Comparison of ENCODE assay signal across 8 cellular contexts in genomic region chr5:57735275-57735674, GRCh38.
DNase-seq lines count a peak whose midpoint lies in the region; TF ChIP-seq lines count a peak whose summit lies in the region.
"Not testable (repeated sequence)": the region's sequence is repeated elsewhere in the genome, so short reads cannot be mapped to it uniquely, and the experiment has no call there.

No MANE protein-coding gene starts in this region.

- H2BK12ac ChIP-seq in neuronal stem cell (ENCODE audit: low read length): not testable (repeated sequence)

- TF ChIP-seq POLR2A in vagina (IDR thresholded peaks at IDR 0.05): not testable (repeated sequence)

- H2BK15ac ChIP-seq in neuronal stem cell (ENCODE audit: low read length): not testable (repeated sequence)

- H3K27me3 ChIP-seq in hepatocyte; neuronal stem cell (ENCODE audit: control insufficient read depth in 3 of 3, insufficient read depth in 3 of 3, low read depth in 1 of 3, low read length in 3 of 3); vagina: not testable (repeated sequence)

- not testable (repeated sequence) for H4K91ac ChIP-seq in neuronal stem cell (ENCODE audit: low read depth, low read length, poor library complexity)

- not testable (repeated sequence) for H3K4me3 ChIP-seq in astrocyte of the spinal cord (ENCODE audit: low read depth, low read length); epithelial cell of esophagus (ENCODE audit: low read length); hepatocyte; neuronal stem cell (ENCODE audit: low read length in 2 of 2); vagina

- not testable (repeated sequence) for H3K4ac ChIP-seq in neuronal stem cell (ENCODE audit: low read length)

- in situ Hi-C loops in astrocyte of the spinal cord (cut with HindIII; ENCODE audit: low sequenced_read_pairs): not testable (repeated sequence)

- not testable (repeated sequence) for H2AK5ac ChIP-seq in neuronal stem cell (ENCODE audit: low read depth, low read length)

- H3K4me1 ChIP-seq in hepatocyte (ENCODE audit: insufficient read depth) (peaks cover 27% of the 10 kb centered on the region), vagina (peaks cover 22% of the 10 kb centered on the region)
- not testable (repeated sequence) for H3K4me1 ChIP-seq in neuronal stem cell (ENCODE audit: control insufficient read depth in 2 of 2, insufficient read depth in 1 of 2, low read depth in 1 of 2, low read length in 2 of 2)

- not testable (repeated sequence) for H3K9me2 ChIP-seq in hepatocyte (replicated peaks; ENCODE audit: insufficient read depth)

- not testable (repeated sequence) for H2BK5ac ChIP-seq in neuronal stem cell (ENCODE audit: low read length)

- intact Hi-C loops in vagina (cut with DNase I): not testable (repeated sequence)

- H3K79me2 ChIP-seq in hepatocyte: not testable (repeated sequence)

- not testable (repeated sequence) for H3K23ac ChIP-seq in neuronal stem cell (ENCODE audit: low read depth, low read length, poor library complexity)

- H3K4me2 ChIP-seq in hepatocyte; neuronal stem cell (ENCODE audit: insufficient read depth, low read length, poor library complexity, severe bottlenecking): not testable (repeated sequence)

- H2AFZ ChIP-seq in hepatocyte (peak overlapping the region; percentile 13), neuronal stem cell (ENCODE audit: low read length) (peak overlapping the region; percentile 18)

- not testable (repeated sequence) for H4K8ac ChIP-seq in neuronal stem cell (ENCODE audit: low read depth, low read length)

- WGBS in hepatocyte (ENCODE audit: low lambda C conversion rate, missing lambda C conversion rate): 55% methylated on average over 4 of the region's 4 CpGs
- no CpG with 5 or more reads among the region's 4 CpGs for WGBS in neuronal stem cell (ENCODE audit: extremely low coverage in 2 of 2, insufficient read length in 2 of 2, insufficient replicate concordance in 1 of 2), 2 donors

- not testable (repeated sequence) for H3K9me3 ChIP-seq in hepatocyte (ENCODE audit: low read depth); neuronal stem cell (replicated peaks in 1 of 2; ENCODE audit: control insufficient read depth in 2 of 2, insufficient read depth in 1 of 2, low read depth in 1 of 2, low read length in 2 of 2); vagina

- H3K27ac ChIP-seq in hepatocyte (peak overlapping the region; percentile 86), vagina (peak overlapping the region; percentile 56)
- H3K27ac ChIP-seq in neuronal stem cell (replicated peaks; ENCODE audit: low read length): not testable (repeated sequence)

- not testable (repeated sequence) for H3K79me1 ChIP-seq in neuronal stem cell (ENCODE audit: low read depth, low read length)

- not testable (repeated sequence) for TF ChIP-seq CTCF in astrocyte of the spinal cord (IDR thresholded peaks at IDR 0.05; ENCODE audit: low read depth, low read length); epithelial cell of esophagus (IDR thresholded peaks at IDR 0.05; ENCODE audit: insufficient read depth, low read depth, low read length, missing control alignments); hepatocyte (IDR thresholded peaks at IDR 0.05; ENCODE audit: poor library complexity); vagina (IDR thresholded peaks at IDR 0.05)

- not testable (repeated sequence) for H2BK120ac ChIP-seq in neuronal stem cell (ENCODE audit: low read depth, low read length)

- H3K36me3 ChIP-seq in hepatocyte (replicated peaks; ENCODE audit: insufficient read depth, low read depth); neuronal stem cell (replicated peaks in 1 of 2; ENCODE audit: control insufficient read depth in 2 of 2, insufficient read depth in 2 of 2, low read length in 2 of 2); vagina: not testable (repeated sequence)

- H3K18ac ChIP-seq in neuronal stem cell (ENCODE audit: low read length): not testable (repeated sequence)

- DNase-seq in Daoy (ENCODE audit: low read depth): peak; percentile 83
- peak; percentile 64 for DNase-seq in HT1080 (ENCODE audit: low read depth)
- DNase-seq in RPMI7951 (ENCODE audit: low read depth): peak; percentile 74
- DNase-seq in astrocyte of the spinal cord (ENCODE audit: low read depth, low spot score): peak; percentile 40
- DNase-seq in epithelial cell of esophagus (ENCODE audit: low read depth): peak; percentile 81
- DNase-seq in hepatocyte (ENCODE audit: low spot score): peak; percentile 19
- DNase-seq in neuronal stem cell (ENCODE audit: low spot score); vagina (ENCODE audit: extremely low spot score in 2 of 2): not testable (repeated sequence)

- H3K14ac ChIP-seq in neuronal stem cell (ENCODE audit: low read length): not testable (repeated sequence)

- H4K20me1 ChIP-seq in hepatocyte (ENCODE audit: insufficient read depth, poor library complexity, severe bottlenecking): not testable (repeated sequence)

- H3K9ac ChIP-seq in neuronal stem cell (ENCODE audit: low read depth, low read length, poor library complexity): not testable (repeated sequence)
